ENCODE assay signal across 8 cellular contexts in genomic region chr12:26832817-26833691, GRCh38. TPM values are rescaled to one million over a fixed set of nuclear protein-coding genes. Genes with fewer than 3 reads are reported as not detected.
DNase-seq lines count a peak whose midpoint lies in the region; ATAC-seq and TF ChIP-seq lines count a peak whose summit lies in the region.

Gene ITPR2, minus strand, starts transcription at chr12:26833194. Its CDS starts 413 bp downstream, at chr12:26832781.

- no peaks in the 10 kb centered on the region for H3K27me3 ChIP-seq in PC-3 (ENCODE audit: low read length)
- H3K27me3 ChIP-seq in muscle layer of duodenum (ENCODE audit: low read depth, low read length): no peaks in the 10 kb centered on the region

- POLR2A ChIA-PET in PC-3 (lab: Charles Lee; ENCODE audit: unreplicated experiment): interaction anchor here (0.6 to 0.7 kb wide), 5 partner anchors 8 to 734 kb away, joined by 3 to 12 read pairs (median 4); no protein-coding TSS in a partner anchor

- H3K27ac ChIP-seq in PC-3 (ENCODE audit: low read length): peak within 1 kb of the TSS; percentile 53
- H3K27ac ChIP-seq in muscle layer of duodenum (ENCODE audit: low read length): peak within 1 kb of the TSS; percentile 98

- H3K9me3 Mint-ChIP-seq in activated T-cell treated with anti-CD3 and anti-CD28 coated beads, Interleukin-2, amount 50 U/mL, for 24 hours: no peaks in the 10 kb centered on the region

- H3K27me3 Mint-ChIP-seq in activated T-cell treated with anti-CD3 and anti-CD28 coated beads, Interleukin-2, amount 50 U/mL, for 24 hours: no peaks in the 10 kb centered on the region

- H3K9me2 ChIP-seq in PC-3 (replicated peaks; ENCODE audit: low read length): no peaks in the 10 kb centered on the region

- no TSS peak for BruUV-seq in PC-3 (replicated peaks; lab: Mats Ljungman, UMichigan)

- peak within 1 kb of the TSS; percentile 49 for H3K9ac ChIP-seq in PC-3 (ENCODE audit: low read length)

- 0 out of 2 replicates have a peak, but pooled peaks cover 6% of the 10 kb centered on the region for H3K79me2 ChIP-seq in PC-3 (ENCODE audit: low read length)

- no peaks in the 10 kb centered on the region for H3F3A ChIP-seq in PC-3 (ENCODE audit: low read length, unreplicated experiment)

- intact Hi-C loops in PC-3 (cut with micrococcal nuclease): loop anchor here (1.0 to 5.0 kb wide), 4 partner anchors 42 to 128 kb away; no protein-coding TSS in a partner anchor

- CTCF ChIA-PET in PC-3 (lab: Charles Lee): interaction anchor here (0.6 to 1.4 kb wide), 10 partner anchors 9 to 131 kb away, joined by 3 to 7 read pairs (median 4); no protein-coding TSS in a partner anchor

- peak within 1 kb of the TSS; percentile 100 for H2AFZ ChIP-seq in PC-3 (ENCODE audit: low read length)

- peak within 1 kb of the TSS; percentile 94 for H3K4me2 ChIP-seq in PC-3 (ENCODE audit: low read length)

- peak; percentile 40; the same call in 1 of the 2 replicates for TF ChIP-seq CTCF in PC-3 (conservative IDR thresholded peaks at IDR 0.05; ENCODE audit: low read depth, low read length)

- H3K36me3 Mint-ChIP-seq in activated T-cell treated with anti-CD3 and anti-CD28 coated beads, Interleukin-2, amount 50 U/mL, for 24 hours (ENCODE audit: low read depth): peaks cover 14% of the 10 kb centered on the region

- H3K4me1 ChIP-seq in PC-3 (ENCODE audit: insufficient read depth, low read length) (peaks cover 6% of the 10 kb centered on the region; the same call in 1 of the 2 replicates), muscle layer of duodenum (ENCODE audit: control insufficient read depth in 1 of 2, insufficient read depth in 2 of 2, low read length in 2 of 2) (peaks cover 0 to 4% of the 10 kb centered on the region in 2 donors)

- peak within 1 kb of the TSS; percentile 95 for H3K4me3 Mint-ChIP-seq in activated T-cell treated with anti-CD3 and anti-CD28 coated beads, Interleukin-2, amount 50 U/mL, for 24 hours

- DNase-seq in DMS53 (lab: John Stamatoyannopoulos, UW) (peak; percentile 99), HuH-7.5 (ENCODE audit: low spot score) (peak; percentile 93), PC-3 (peak; percentile 97)
- peak; percentile 95 for DNase-seq in activated T-cell treated with anti-CD3 and anti-CD28 coated beads, Interleukin-2, amount 50 U/mL, for 24 hours
- peak; percentile 88 to 90 for DNase-seq in stimulated activated CD8-positive, alpha-beta memory T cell treated with anti-CD3 and anti-CD28 coated beads, Interleukin-7, amount 100 ng/mL, for 48 hours (ENCODE audit: extremely low read depth in 1 of 2, low read depth in 1 of 2)

- H3K9me3 ChIP-seq in PC-3 (ENCODE audit: low read length): no peaks in the 10 kb centered on the region
- H3K9me3 ChIP-seq in muscle layer of duodenum (ENCODE audit: control insufficient read depth in 1 of 2, low read length in 2 of 2): no peaks in the 10 kb centered on the region

- H3K4me3 ChIP-seq in PC-3 (ENCODE audit: low read length): peak within 1 kb of the TSS; percentile 81
- peak within 1 kb of the TSS; percentile 81 to 95 for H3K4me3 ChIP-seq in muscle layer of duodenum (ENCODE audit: low read depth in 1 of 2, low read length in 2 of 2)

- H3K27ac Mint-ChIP-seq in activated T-cell treated with anti-CD3 and anti-CD28 coated beads, Interleukin-2, amount 50 U/mL, for 24 hours: peak within 1 kb of the TSS; percentile 95

- H4K20me1 ChIP-seq in PC-3 (ENCODE audit: low read length): no peaks in the 10 kb centered on the region

- peak; percentile 67 for ATAC-seq in GM21515 (IDR thresholded peaks at IDR 0.05; ENCODE audit: unreplicated experiment)
- ATAC-seq in PC-3: peak; percentile 85
- ATAC-seq in esophagus mucosa: peak; percentile 97

- H3K36me3 ChIP-seq in PC-3 (ENCODE audit: low read depth, low read length) (no peaks in the 10 kb centered on the region), muscle layer of duodenum (ENCODE audit: control insufficient read depth in 1 of 2, insufficient read depth in 2 of 2, low read length in 2 of 2) (peaks cover 0 to 5% of the 10 kb centered on the region in 2 donors)

- peaks cover 42% of the 10 kb centered on the region for H3K4me1 Mint-ChIP-seq in activated T-cell treated with anti-CD3 and anti-CD28 coated beads, Interleukin-2, amount 50 U/mL, for 24 hours (ENCODE audit: low read depth)

RNA-seq across cellular contexts. Expression of gene ITPR2, which starts in this region (rescaled TPM):
- total RNA-seq in PC-3 (2014; rRNA removed): 4.0 and 10.2 TPM in 2 replicates
- total RNA-seq in esophagus mucosa: 35.1 TPM

Comparison
In these comparisons a context has a peak if more than half of its experiments do, and no peak if none do; other contexts are left out.
1. Peak in every context shown above with its lines: DNase-seq, ATAC-seq, H3K4me3 ChIP-seq and H3K27ac ChIP-seq.